Comparison of ENCODE assay signal across 1 cellular context in genomic region chr3:155854147-155854940, GRCh38.
A peak's percentile ranks its signal among the peaks of the same experiment; 100 is the strongest.
TF ChIP-seq lines count a peak whose summit lies in the region.

TSS of gene SLC33A1 (minus strand) at chr3:155854427. CDS start at chr3:155853997, 430 bp downstream.

TF ChIP-seq in K562, 482 proteins besides CTCF, POLR2A, EP300 and RAD21 (continued from another document and continues in another):
- TF ChIP-seq ZBTB49 (CRISPR knock-in tag; IDR thresholded peaks at IDR 0.05; ENCODE audit: borderline replicate concordance) (no peak), ADNP (tag; IDR thresholded peaks at IDR 0.05) (no peak), PPARD (CRISPR knock-in tag; IDR thresholded peaks at IDR 0.05) (no peak), NRF1 (conservative IDR thresholded peaks at IDR 0.05 in 1 of 2, IDR thresholded peaks at IDR 0.05 in 1 of 2) (peak; percentile 77 to 84), NFRKB (IDR thresholded peaks at IDR 0.05; ENCODE audit: low read depth) (peak; percentile 94), PHF21A (IDR thresholded peaks at IDR 0.05; ENCODE audit: borderline replicate concordance, low read depth) (peak; percentile 91), FOXA3 (CRISPR knock-in tag; conservative IDR thresholded peaks at IDR 0.05 in 1 of 2, IDR thresholded peaks at IDR 0.05 in 1 of 2) (peak in 1 of 2 experiments; percentile 83; a peak in 2 of 4 replicates), ZNF766 (CRISPR knock-in tag; conservative IDR thresholded peaks at IDR 0.05) (peak; percentile 92), NCOA1 (IDR thresholded peaks at IDR 0.05; ENCODE audit: low read depth) (peak; percentile 99), ZNF589 (CRISPR knock-in tag; IDR thresholded peaks at IDR 0.05; ENCODE audit: low read depth) (0 out of 2 replicates have a peak, but pooled peaks have one; percentile 48), ZNF512 (tag; IDR thresholded peaks at IDR 0.05) (no peak), GATAD2A (IDR thresholded peaks at IDR 0.05) (no peak), TBL1XR1 (IDR thresholded peaks at IDR 0.05; ENCODE audit: low read length in 2 of 2) (peak; percentile 78 to 86; a peak in 3 of 4 replicates), TEAD4 (IDR thresholded peaks at IDR 0.05; ENCODE audit: low read length) (peak; percentile 71), TEAD4 (CRISPR knock-in tag; IDR thresholded peaks at IDR 0.05; ENCODE audit: borderline replicate concordance) (no peak), ETV5 (CRISPR knock-in tag; IDR thresholded peaks at IDR 0.05; ENCODE audit: low read depth) (peak; percentile 83; the same call in 1 of the 2 replicates), RCOR1 (IDR thresholded peaks at IDR 0.05; ENCODE audit: borderline replicate concordance in 1 of 2, low read depth in 2 of 2, low read length in 2 of 2) (peak; percentile 74 to 84; a peak in 3 of 4 replicates), RERE (CRISPR knock-in tag; IDR thresholded peaks at IDR 0.05; ENCODE audit: borderline replicate concordance) (no peak), E2F5 (CRISPR knock-in tag; IDR thresholded peaks at IDR 0.05) (no peak), NFXL1 (CRISPR knock-in tag; IDR thresholded peaks at IDR 0.05) (no peak), ZBTB11 (CRISPR knock-in tag; IDR thresholded peaks at IDR 0.05) (peak; percentile 97 to 100 (median 100)), MECOM (CRISPR knock-in tag; IDR thresholded peaks at IDR 0.05) (peak; percentile 70), FOSL1 (tag; conservative IDR thresholded peaks at IDR 0.05) (peak; percentile 70), TFE3 (CRISPR knock-in tag; IDR thresholded peaks at IDR 0.05) (peak; percentile 100), ZNF140 (CRISPR knock-in tag; IDR thresholded peaks at IDR 0.05) (no peak), MLX (CRISPR knock-in tag; conservative IDR thresholded peaks at IDR 0.05) (peak in 1 of 2 experiments; percentile 81; a peak in 2 of 4 replicates), SOX6 (IDR thresholded peaks at IDR 0.05) (peak; percentile 93), ATF4 (CRISPR knock-in tag; IDR thresholded peaks at IDR 0.05) (peak; percentile 90), SRF (CRISPR knock-in tag; IDR thresholded peaks at IDR 0.05) (no peak; a peak in 1 of 4 replicates), ID3 (CRISPR knock-in tag; IDR thresholded peaks at IDR 0.05) (no peak), ID3 (tag; IDR thresholded peaks at IDR 0.05) (peak; percentile 82), NFIX (CRISPR knock-in tag; IDR thresholded peaks at IDR 0.05; ENCODE audit: low read depth) (no peak), TAF9B (IDR thresholded peaks at IDR 0.05; ENCODE audit: partially characterized antibody) (peak; percentile 88), ZHX1 (conservative IDR thresholded peaks at IDR 0.05; ENCODE audit: low read length) (0 out of 2 replicates have a peak, but pooled peaks have one; percentile 70), GTF2F1 (IDR thresholded peaks at IDR 0.05; ENCODE audit: low read depth, low read length) (peak; percentile 72), ZBTB1 (CRISPR knock-in tag; IDR thresholded peaks at IDR 0.05; ENCODE audit: borderline replicate concordance, low read depth) (peak; percentile 60; the same call in 1 of the 2 replicates), SP2 (IDR thresholded peaks at IDR 0.05; ENCODE audit: extremely low read depth, low read depth, low read length, poor library complexity, severe bottlenecking) (no peak)
